ENCODE assay signal across 13 cellular contexts in genomic region chr1:113219377-113219776, GRCh38.
DNase-seq lines count a peak whose midpoint lies in the region; TF ChIP-seq lines count a peak whose summit lies in the region.
"Had no signal": no experiment of that assay in that cellular context is flagged by ENCODE, and none has a peak within 500 bp of the region (broad histone marks: within the 10 kb centered on the region; RNA-seq: fewer than 3 reads in every experiment).

No MANE protein-coding gene starts in this region.

- no peaks in the 10 kb centered on the region for H3K79me2 ChIP-seq in Karpas-422 (ENCODE audit: low read length)
- H3K79me2 ChIP-seq in neural progenitor cell (ENCODE audit: low read depth): no peaks in the 10 kb centered on the region

- no peaks in the 10 kb centered on the region for H3K9me2 ChIP-seq in Karpas-422 (replicated peaks; ENCODE audit: insufficient read depth, low read length)

- H3K9me3 Mint-ChIP-seq in chondrocyte (ENCODE audit: low read depth) (peaks cover 12% of the 10 kb centered on the region), neural progenitor cell (no peaks in the 10 kb centered on the region)

- H4K20me1 ChIP-seq in Karpas-422 (ENCODE audit: insufficient read depth, low read depth, low read length) (no peaks in the 10 kb centered on the region; the same call in 1 of the 2 replicates), neural progenitor cell (ENCODE audit: low read depth) (no peaks in the 10 kb centered on the region)

- H3K4me1 ChIP-seq in Karpas-422 (ENCODE audit: low read length) (peaks cover 25% of the 10 kb centered on the region), neural progenitor cell (peaks cover 11% of the 10 kb centered on the region)

- H3K9me3 ChIP-seq in Karpas-422 (ENCODE audit: low read length) (no peaks in the 10 kb centered on the region), neural progenitor cell (ENCODE audit: low read depth) (no peaks in the 10 kb centered on the region)

- H3K36me3 Mint-ChIP-seq in chondrocyte (ENCODE audit: low read depth) (no peaks in the 10 kb centered on the region), neural progenitor cell (no peaks in the 10 kb centered on the region)

- H3K27me3 ChIP-seq in Karpas-422 (ENCODE audit: low read length): no peaks in the 10 kb centered on the region
- H3K27me3 ChIP-seq in neural progenitor cell: no peaks in the 10 kb centered on the region
- H3K27me3 ChIP-seq: Peyer's patch had no signal

- H3K27ac ChIP-seq in Karpas-422 (ENCODE audit: low read length): no peak overlapping the region
- no peak overlapping the region for H3K27ac ChIP-seq in neural progenitor cell

- no peak overlapping the region for H3K4me2 ChIP-seq in Karpas-422 (ENCODE audit: low read depth, low read length, poor library complexity, severe bottlenecking)
- no peak overlapping the region for H3K4me2 ChIP-seq in neural progenitor cell

- no peaks in the 10 kb centered on the region for H3K4me1 Mint-ChIP-seq in chondrocyte (ENCODE audit: low read depth)
- peaks cover 21% of the 10 kb centered on the region for H3K4me1 Mint-ChIP-seq in neural progenitor cell

- H3K27ac Mint-ChIP-seq in chondrocyte (ENCODE audit: unreplicated experiment) (no peak overlapping the region), neural progenitor cell (no peak overlapping the region)

- no peak overlapping the region for H3K4me3 Mint-ChIP-seq in chondrocyte (ENCODE audit: unreplicated experiment)
- no peak overlapping the region for H3K4me3 Mint-ChIP-seq in neural progenitor cell
- H3K4me3 Mint-ChIP-seq: nephron had no signal

- TF ChIP-seq CTCF in chondrocyte (IDR thresholded peaks at IDR 0.05): peak; percentile 38
- TF ChIP-seq CTCF in neural progenitor cell (IDR thresholded peaks at IDR 0.05): peak; percentile 48

- H3K9ac ChIP-seq in Karpas-422 (ENCODE audit: low read length) (no peak overlapping the region), neural progenitor cell (no peak overlapping the region)

- in situ Hi-C loops in G401 (cut with HindIII; ENCODE audit: low sequenced_read_pairs): no loop called here

- DNase-seq in DMS 273 (lab: John Stamatoyannopoulos, UW; ENCODE audit: unreplicated experiment) (peak; percentile 38), DMS 273 treated with DMSO at 0.1 percent for 48 hours (lab: John Stamatoyannopoulos, UW) (no peak), Karpas-422 (peak; percentile 56), chondrocyte (ENCODE audit: low spot score) (no peak), neural progenitor cell (ENCODE audit: low spot score) (peak; percentile 35), activated gamma-delta T cell treated with Interleukin-2 at 50 U/mL for 16 hours (no peak), G401 (ENCODE audit: low spot score) (no peak)
- DNase-seq in activated CD4-positive, alpha-beta T cell treated with anti-CD3 and anti-CD28 coated beads, Interleukin-2, amount 50 U/mL, for 4 hours: no peak
- DNase-seq: activated naive CD4-positive, alpha-beta T cell; NCI-H1694; Peyer's patch; stimulated activated naive CD8-positive, alpha-beta T cell treated with anti-CD3 and anti-CD28 coated beads, Interleukin-15, Interleukin-2, amounts not matched to agents 100 U/mL and 50 U/mL, for 24 hours had no signal

- H3K27me3 Mint-ChIP-seq in chondrocyte (ENCODE audit: low read depth) (peaks cover 1% of the 10 kb centered on the region), neural progenitor cell (ENCODE audit: insufficient read depth, low read depth) (no peaks in the 10 kb centered on the region)

- H2AFZ ChIP-seq in Karpas-422 (ENCODE audit: low read length) (no peak overlapping the region), neural progenitor cell (replicated peaks) (no peak overlapping the region)

- no peaks in the 10 kb centered on the region for H3F3A ChIP-seq in neural progenitor cell (ENCODE audit: low read depth)

- no peak overlapping the region for H3K4me3 ChIP-seq in Karpas-422 (ENCODE audit: low read length)
- H3K4me3 ChIP-seq in neural progenitor cell: no peak overlapping the region
- H3K4me3 ChIP-seq: Peyer's patch had no signal

- no peaks in the 10 kb centered on the region for H3K36me3 ChIP-seq in Karpas-422 (ENCODE audit: insufficient read depth, low read length)
- H3K36me3 ChIP-seq in neural progenitor cell: no peaks in the 10 kb centered on the region
- H3K36me3 ChIP-seq: Peyer's patch had no signal

Comparison
In these comparisons a context has a peak if more than half of its experiments do, and no peak if none do; other contexts are left out.
1. DNase-seq: peak in DMS 273 (single experiment), Karpas-422 (single experiment) and neural progenitor cell (single experiment); none in DMS 273 treated with DMSO at 0.1 percent for 48 hours (single experiment), chondrocyte (single experiment), activated gamma-delta T cell treated with Interleukin-2 at 50 U/mL for 16 hours (single experiment), G401 (single experiment) and activated CD4-positive, alpha-beta T cell treated with anti-CD3 and anti-CD28 coated beads, Interleukin-2, amount 50 U/mL, for 4 hours (0 of 2).